ENCODE assay signal across 9 cellular contexts in genomic region chr1:234875953-234876814, GRCh38.
DNase-seq lines count a peak whose midpoint lies in the region; ATAC-seq and TF ChIP-seq lines count a peak whose summit lies in the region.
"Had no signal": no experiment of that assay in that cellular context is flagged by ENCODE, and none has a peak within 500 bp of the region (broad histone marks: within the 10 kb centered on the region; RNA-seq: fewer than 3 reads in every experiment).

No MANE protein-coding gene starts in this region.

- ATAC-seq in PC-3 (no peak), Right ventricle myocardium superior (ENCODE audit: poor library complexity) (peak; percentile 66), GM21786 (IDR thresholded peaks at IDR 0.05; ENCODE audit: unreplicated experiment) (no peak)

- H3K4me3 ChIP-seq in PC-3 (ENCODE audit: low read length): no peak overlapping the region
- H3K4me3 ChIP-seq: thyroid gland had no signal

- no TSS peak for BruUV-seq in PC-3 (replicated peaks; lab: Mats Ljungman, UMichigan)

- H3K27me3 ChIP-seq in PC-3 (ENCODE audit: low read length): no peaks in the 10 kb centered on the region
- H3K27me3 ChIP-seq: thyroid gland had no signal

- no peaks in the 10 kb centered on the region for H3F3A ChIP-seq in PC-3 (ENCODE audit: low read length, unreplicated experiment)

- H4K20me1 ChIP-seq in PC-3 (ENCODE audit: low read length): no peaks in the 10 kb centered on the region

- intact Hi-C loops in PC-3 (cut with micrococcal nuclease): no loop called here
- intact Hi-C loops in Right ventricle myocardium superior (cut with DNase I): no loop called here

- no peak overlapping the region for H3K4me2 ChIP-seq in PC-3 (ENCODE audit: low read length)

- peaks cover 11% of the 10 kb centered on the region; the same call in 1 of the 2 replicates for H3K4me1 ChIP-seq in PC-3 (ENCODE audit: insufficient read depth, low read length)

- H3K9ac ChIP-seq in PC-3 (ENCODE audit: low read length): no peak overlapping the region

- H3K9me2 ChIP-seq in PC-3 (replicated peaks; ENCODE audit: low read length): no peaks in the 10 kb centered on the region

- H3K36me3 ChIP-seq in PC-3 (ENCODE audit: low read depth, low read length): no peaks in the 10 kb centered on the region
- H3K36me3 ChIP-seq: thyroid gland had no signal

- H3K9me3 ChIP-seq in PC-3 (ENCODE audit: low read length): no peaks in the 10 kb centered on the region
- H3K9me3 ChIP-seq: thyroid gland had no signal

- POLR2A ChIA-PET in PC-3 (lab: Charles Lee; ENCODE audit: unreplicated experiment): interaction anchor here (0.5 kb wide), 1 partner anchor 64 kb away, joined by 3 read pairs; no protein-coding TSS in a partner anchor

- H2AFZ ChIP-seq in PC-3 (ENCODE audit: low read length): no peak overlapping the region

- DNase-seq in HT-29 (ENCODE audit: low spot score) (peak; percentile 53), PC-3 (peak; percentile 49), Right ventricle myocardium superior (no peak), kidney tubule cell (ENCODE audit: low spot score) (no peak), NCI-H2227 (lab: John Stamatoyannopoulos, UW; ENCODE audit: unreplicated experiment) (no peak), A172 (ENCODE audit: low spot score) (no peak)
- peak; percentile 29 for DNase-seq in stimulated activated CD4-positive, alpha-beta T cell treated with anti-CD3 and anti-CD28 coated beads, Interleukin-4, amount 100 ng/mL, for 24 hours
- DNase-seq: thyroid gland had no signal

- no peak overlapping the region for H3K27ac ChIP-seq in PC-3 (ENCODE audit: low read length)

- no peaks in the 10 kb centered on the region for H3K79me2 ChIP-seq in PC-3 (ENCODE audit: low read length)

- no peak for TF ChIP-seq CTCF in PC-3 (conservative IDR thresholded peaks at IDR 0.05; ENCODE audit: low read depth, low read length)

- CTCF ChIA-PET in PC-3 (lab: Charles Lee): no interaction called here

Comparison
In these comparisons a context has a peak if more than half of its experiments do, and no peak if none do; other contexts are left out.
1. DNase-seq: peak in HT-29 (single experiment), PC-3 (single experiment) and stimulated activated CD4-positive, alpha-beta T cell treated with anti-CD3 and anti-CD28 coated beads, Interleukin-4, amount 100 ng/mL, for 24 hours (single experiment); none in Right ventricle myocardium superior (single experiment), kidney tubule cell (single experiment), NCI-H2227 (single experiment) and A172 (single experiment).